1 cellular context compared by ENCODE assay signal in genomic region chr22:36239401-36240171, GRCh38.
TF ChIP-seq lines count a peak whose summit lies in the region.

APOL2 (minus strand) TSS chr22:36239527; CDS start chr22:36233162, 6,365 bp downstream.

TF ChIP-seq in GM12878, 131 proteins besides CTCF, POLR2A, EP300 and RAD21 (continued from another document and continues in another):
- TF ChIP-seq EED (IDR thresholded peaks at IDR 0.05; ENCODE audit: low read depth) (peak; percentile 79), FOS (IDR thresholded peaks at IDR 0.05; ENCODE audit: borderline replicate concordance, extremely low read depth, insufficient read length) (no peak), ZBED1 (IDR thresholded peaks at IDR 0.05; ENCODE audit: borderline replicate concordance) (no peak), ZNF592 (IDR thresholded peaks at IDR 0.05) (peak; percentile 74; the same call in 1 of the 2 replicates), NR2C2 (IDR thresholded peaks at IDR 0.05; ENCODE audit: borderline replicate concordance, control insufficient read depth, insufficient read length, low read depth) (no peak), ZZZ3 (IDR thresholded peaks at IDR 0.05; ENCODE audit: control insufficient read depth, insufficient read length, low read depth) (no peak), ETV6 (conservative IDR thresholded peaks at IDR 0.05 in 1 of 2, IDR thresholded peaks at IDR 0.05 in 1 of 2; ENCODE audit: borderline replicate concordance in 1 of 2, low read depth in 1 of 2) (no peak), EZH2 (IDR thresholded peaks at IDR 0.05; ENCODE audit: borderline replicate concordance, control insufficient read depth, low read depth, low read length) (no peak), MAX (IDR thresholded peaks at IDR 0.05; ENCODE audit: low read depth, low read length) (peak; percentile 69; the same call in 1 of the 2 replicates), NFYA (IDR thresholded peaks at IDR 0.05; ENCODE audit: borderline replicate concordance, low read depth, low read length) (no peak), SMC3 (IDR thresholded peaks at IDR 0.05; ENCODE audit: borderline replicate concordance, low read length) (peak; percentile 36; the same call in 1 of the 2 replicates), NFXL1 (IDR thresholded peaks at IDR 0.05; ENCODE audit: borderline replicate concordance) (no peak), BCLAF1 (IDR thresholded peaks at IDR 0.05) (no peak), FOXK2 (IDR thresholded peaks at IDR 0.05) (peak; percentile 92), USF2 (IDR thresholded peaks at IDR 0.05; ENCODE audit: borderline replicate concordance, low read depth, low read length) (peak; percentile 2; the same call in 1 of the 2 replicates), ZNF207 (IDR thresholded peaks at IDR 0.05; ENCODE audit: borderline replicate concordance) (no peak), STAT1 (conservative IDR thresholded peaks at IDR 0.05) (no peak), IKZF1 (conservative IDR thresholded peaks at IDR 0.05) (peak; percentile 74), SMARCA5 (IDR thresholded peaks at IDR 0.05) (peak; percentile 57; the same call in 1 of the 2 replicates), NRF1 (conservative IDR thresholded peaks at IDR 0.05; ENCODE audit: low read depth, low read length) (no peak), E2F4 (IDR thresholded peaks at IDR 0.05; ENCODE audit: low read depth, low read length) (no peak), SIX5 (IDR thresholded peaks at IDR 0.05; ENCODE audit: low read depth, low read length, severe bottlenecking) (no peak), KLF5 (IDR thresholded peaks at IDR 0.05; ENCODE audit: partially characterized antibody) (no peak), E4F1 (IDR thresholded peaks at IDR 0.05; ENCODE audit: borderline replicate concordance, partially characterized antibody) (no peak), SUPT20H (IDR thresholded peaks at IDR 0.05; ENCODE audit: borderline replicate concordance, control insufficient read depth, low read depth, low read length) (no peak), ATF7 (IDR thresholded peaks at IDR 0.05; ENCODE audit: low read depth) (peak; percentile 24; the same call in 1 of the 2 replicates), NFIC (IDR thresholded peaks at IDR 0.05; ENCODE audit: low read depth, low read length) (no peak), SREBF1 (IDR thresholded peaks at IDR 0.05; ENCODE audit: low read length) (no peak), EGR1 (IDR thresholded peaks at IDR 0.05; ENCODE audit: borderline replicate concordance in 1 of 2, low read depth in 2 of 2, low read length in 2 of 2) (no peak), PBX3 (IDR thresholded peaks at IDR 0.05; ENCODE audit: insufficient replicate concordance, low read depth, low read length) (no peak), ZBTB11 (CRISPR knock-in tag; IDR thresholded peaks at IDR 0.05) (no peak), SP1 (IDR thresholded peaks at IDR 0.05; ENCODE audit: low read depth, low read length) (peak; percentile 8), JUNB (IDR thresholded peaks at IDR 0.05) (0 out of 2 replicates have a peak, but pooled peaks have one; percentile 19), IRF4 (IDR thresholded peaks at IDR 0.05; ENCODE audit: low read depth, low read length) (peak; percentile 86), SKIL (IDR thresholded peaks at IDR 0.05; ENCODE audit: low read depth, poor library complexity, severe bottlenecking) (no peak), ZNF274 (IDR thresholded peaks at IDR 0.05; ENCODE audit: insufficient read depth, insufficient read length) (no peak)
